8 cellular contexts compared by ENCODE assay signal in the genomic region with DNA sequence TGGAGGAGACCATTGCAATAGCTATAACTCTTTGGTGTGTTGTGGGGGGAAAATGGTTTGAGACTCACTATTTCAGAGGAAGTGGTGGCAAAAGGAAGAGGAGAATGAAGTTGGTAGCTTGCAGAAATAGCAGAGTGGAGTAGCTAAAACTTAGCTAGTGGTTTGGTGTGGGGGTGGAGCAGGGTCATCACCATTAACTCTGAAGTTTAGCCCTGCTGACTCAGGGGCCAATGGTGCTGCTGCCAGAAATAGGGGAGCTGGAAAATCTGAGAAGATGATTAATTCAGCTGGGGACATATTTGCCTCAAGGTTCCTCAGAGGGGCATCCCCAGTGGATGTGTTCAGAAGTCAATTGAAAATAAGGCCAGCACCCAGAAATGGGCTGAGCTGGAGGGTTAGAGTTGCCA.
DNase-seq lines count a peak whose midpoint lies in the region; ATAC-seq, FAIRE-seq and TF ChIP-seq lines count a peak whose summit lies in the region.

No MANE protein-coding gene starts in this region.

- peaks cover 61% of the 10 kb centered on the region for H3K36me3 ChIP-seq in KOPT-K1 (ENCODE audit: insufficient read depth, low read length)

- no peak for TF ChIP-seq RAD21 in A549 (conservative IDR thresholded peaks at IDR 0.05 in 1 of 2, IDR thresholded peaks at IDR 0.05 in 1 of 2)

- FAIRE-seq in A549 (lab: Jason Lieb, UNC), result no peak

- TF ChIP-seq EP300 in A549 (IDR thresholded peaks at IDR 0.05), result no peak

- no peaks in the 10 kb centered on the region for H3K9me3 ChIP-seq in A549
- H3K9me3 ChIP-seq in KOPT-K1 (ENCODE audit: insufficient read depth, low read length, poor library complexity, severe bottlenecking), result no peaks in the 10 kb centered on the region

- DNase-seq in A549 (ENCODE audit: low read depth in 1 of 2, low spot score in 1 of 2), result no peak
- peak; percentile 15 to 36 for DNase-seq in activated CD8-positive, alpha-beta memory T cell treated with anti-CD3 and anti-CD28 coated beads for 1 hour (ENCODE audit: extremely low read depth in 1 of 2, low read depth in 1 of 2)
- DNase-seq in kidney glomerular epithelial cell (lab: John Stamatoyannopoulos, UW), result peak; percentile 23
- DNase-seq in UCSD-AML1 (lab: John Stamatoyannopoulos, UW; ENCODE audit: unreplicated experiment), result no peak
- DNase-seq in NCI-H1436 treated with DMSO at 0.1 percent for 48 hours (lab: John Stamatoyannopoulos, UW), result no peak

- no peak overlapping the region for H3K4me3 ChIP-seq in A549

- TF ChIP-seq POLR2A in A549 (IDR thresholded peaks at IDR 0.05; ENCODE audit: low read length), result no peak

- H3K4me2 ChIP-seq in A549, result peak overlapping the region; percentile 47

- no peak for TF ChIP-seq CTCF in A549 (IDR thresholded peaks at IDR 0.05)

- H3K27ac ChIP-seq in A549 (peak overlapping the region; percentile 52 to 75; a peak in 5 of 6 replicates), KOPT-K1 (ENCODE audit: low read depth, low read length, poor library complexity, severe bottlenecking) (peak overlapping the region; percentile 81)

- peaks cover 16% of the 10 kb centered on the region for H3K4me1 ChIP-seq in A549

- POLR2A ChIA-PET in A549 (lab: Yijun Ruan, JAX), result no interaction called here

- ATAC-seq in A549 (no peak; a peak in 1 of 6 replicates), HG02852 (IDR thresholded peaks at IDR 0.05; ENCODE audit: unreplicated experiment) (no peak), HG02642 (IDR thresholded peaks at IDR 0.05; ENCODE audit: poor library complexity, unreplicated experiment) (no peak)

- CTCF ChIA-PET in A549 (lab: Yijun Ruan, JAX), result interaction anchor here (0.6 to 1.8 kb wide), 3 partner anchors 67 to 1681 kb away, joined by 3 read pairs; no protein-coding TSS in a partner anchor

TF ChIP-seq in A549, 52 proteins besides CTCF, POLR2A, EP300 and RAD21:
- TF ChIP-seq, protein P1, sequence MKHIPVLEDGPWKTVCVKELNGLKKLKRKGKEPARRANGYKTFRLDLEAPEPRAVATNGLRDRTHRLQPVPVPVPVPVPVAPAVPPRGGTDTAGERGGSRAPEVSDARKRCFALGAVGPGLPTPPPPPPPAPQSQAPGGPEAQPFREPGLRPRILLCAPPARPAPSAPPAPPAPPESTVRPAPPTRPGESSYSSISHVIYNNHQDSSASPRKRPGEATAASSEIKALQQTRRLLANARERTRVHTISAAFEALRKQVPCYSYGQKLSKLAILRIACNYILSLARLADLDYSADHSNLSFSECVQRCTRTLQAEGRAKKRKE (CRISPR knock-in tag; IDR thresholded peaks at IDR 0.05; ENCODE audit: low read depth), result no peak
- TF ChIP-seq, protein P2, sequence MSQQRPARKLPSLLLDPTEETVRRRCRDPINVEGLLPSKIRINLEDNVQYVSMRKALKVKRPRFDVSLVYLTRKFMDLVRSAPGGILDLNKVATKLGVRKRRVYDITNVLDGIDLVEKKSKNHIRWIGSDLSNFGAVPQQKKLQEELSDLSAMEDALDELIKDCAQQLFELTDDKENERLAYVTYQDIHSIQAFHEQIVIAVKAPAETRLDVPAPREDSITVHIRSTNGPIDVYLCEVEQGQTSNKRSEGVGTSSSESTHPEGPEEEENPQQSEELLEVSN (IDR thresholded peaks at IDR 0.05; ENCODE audit: borderline replicate concordance, low read depth), result no peak
- no peak for TF ChIP-seq NPAS2 (CRISPR knock-in tag; IDR thresholded peaks at IDR 0.05; ENCODE audit: borderline replicate concordance)
- TF ChIP-seq, protein P3, sequence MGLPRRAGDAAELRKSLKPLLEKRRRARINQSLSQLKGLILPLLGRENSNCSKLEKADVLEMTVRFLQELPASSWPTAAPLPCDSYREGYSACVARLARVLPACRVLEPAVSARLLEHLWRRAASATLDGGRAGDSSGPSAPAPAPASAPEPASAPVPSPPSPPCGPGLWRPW (IDR thresholded peaks at IDR 0.05), result no peak
- no peak for TF ChIP-seq FOSB (CRISPR knock-in tag; IDR thresholded peaks at IDR 0.05)
- TF ChIP-seq MYC (IDR thresholded peaks at IDR 0.05; ENCODE audit: borderline replicate concordance, low read length), result no peak
- no peak for TF ChIP-seq CHD4 (IDR thresholded peaks at IDR 0.05; ENCODE audit: borderline replicate concordance)
- no peak for TF ChIP-seq ZFP36 (IDR thresholded peaks at IDR 0.05; ENCODE audit: borderline replicate concordance, partially characterized antibody)
- no peak for TF ChIP-seq BHLHE40 (IDR thresholded peaks at IDR 0.05; ENCODE audit: low read depth, low read length)
- no peak for TF ChIP-seq KDM5A (IDR thresholded peaks at IDR 0.05)
- TF ChIP-seq, protein P4, sequence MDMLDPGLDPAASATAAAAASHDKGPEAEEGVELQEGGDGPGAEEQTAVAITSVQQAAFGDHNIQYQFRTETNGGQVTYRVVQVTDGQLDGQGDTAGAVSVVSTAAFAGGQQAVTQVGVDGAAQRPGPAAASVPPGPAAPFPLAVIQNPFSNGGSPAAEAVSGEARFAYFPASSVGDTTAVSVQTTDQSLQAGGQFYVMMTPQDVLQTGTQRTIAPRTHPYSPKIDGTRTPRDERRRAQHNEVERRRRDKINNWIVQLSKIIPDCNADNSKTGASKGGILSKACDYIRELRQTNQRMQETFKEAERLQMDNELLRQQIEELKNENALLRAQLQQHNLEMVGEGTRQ (IDR thresholded peaks at IDR 0.05), result no peak
- TF ChIP-seq, protein P5, sequence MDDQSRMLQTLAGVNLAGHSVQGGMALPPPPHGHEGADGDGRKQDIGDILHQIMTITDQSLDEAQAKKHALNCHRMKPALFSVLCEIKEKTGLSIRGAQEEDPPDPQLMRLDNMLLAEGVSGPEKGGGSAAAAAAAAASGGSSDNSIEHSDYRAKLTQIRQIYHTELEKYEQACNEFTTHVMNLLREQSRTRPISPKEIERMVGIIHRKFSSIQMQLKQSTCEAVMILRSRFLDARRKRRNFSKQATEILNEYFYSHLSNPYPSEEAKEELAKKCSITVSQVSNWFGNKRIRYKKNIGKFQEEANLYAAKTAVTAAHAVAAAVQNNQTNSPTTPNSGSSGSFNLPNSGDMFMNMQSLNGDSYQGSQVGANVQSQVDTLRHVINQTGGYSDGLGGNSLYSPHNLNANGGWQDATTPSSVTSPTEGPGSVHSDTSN (IDR thresholded peaks at IDR 0.05), result no peak

Comparison
In these comparisons a context has a peak if more than half of its experiments do, and no peak if none do; other contexts are left out.
1. DNase-seq: peak in activated CD8-positive, alpha-beta memory T cell treated with anti-CD3 and anti-CD28 coated beads for 1 hour (2 of 2) and kidney glomerular epithelial cell (single experiment); none in A549 (0 of 2), UCSD-AML1 (single experiment) and NCI-H1436 treated with DMSO at 0.1 percent for 48 hours (single experiment).